In the genomic region with DNA sequence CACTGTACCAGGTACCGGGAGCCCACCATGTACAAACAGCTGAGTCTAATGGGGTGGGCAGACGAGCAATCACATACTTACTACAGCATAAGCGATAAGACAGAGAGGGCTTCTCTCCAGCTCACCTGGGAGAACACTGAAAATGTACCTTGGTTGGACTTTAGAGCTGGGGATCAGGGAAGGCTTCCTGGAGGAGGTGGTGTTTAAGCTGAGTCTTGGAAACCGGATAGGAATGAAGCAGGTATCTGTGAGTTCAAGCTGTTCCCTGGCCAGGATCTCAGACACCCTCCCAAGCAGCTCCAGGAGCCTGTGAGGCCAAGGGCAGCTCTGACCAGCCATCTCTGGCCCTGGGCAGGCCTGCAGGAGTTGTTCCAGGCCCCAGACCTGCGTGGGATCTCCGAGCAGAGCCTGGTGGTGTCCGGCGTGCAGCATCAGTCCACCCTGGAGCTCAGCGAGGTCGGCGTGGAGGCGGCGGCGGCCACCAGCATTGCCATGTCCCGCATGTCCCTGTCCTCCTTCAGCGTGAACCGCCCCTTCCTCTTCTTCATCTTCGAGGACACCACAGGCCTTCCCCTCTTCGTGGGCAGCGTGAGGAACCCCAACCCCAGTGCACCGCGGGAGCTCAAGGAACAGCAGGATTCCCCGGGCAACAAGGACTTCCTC, we compare ENCODE assay signal across 23 cellular contexts. TPM values are rescaled to one million over a fixed set of nuclear protein-coding genes. Genes with fewer than 3 reads are reported as not detected.
"Had no signal": no experiment of that assay in that cellular context is flagged by ENCODE, and none has a peak within 500 bp of the region (broad histone marks: within the 10 kb centered on the region; RNA-seq: fewer than 3 reads in every experiment).

No MANE protein-coding gene starts in this region.

- H3K4me3 Mint-ChIP-seq: activated CD8-positive, alpha-beta T cell treated with anti-CD3 and anti-CD28 coated beads for 36 hours; activated naive CD4-positive, alpha-beta T cell treated with anti-CD3 and anti-CD28 coated beads, Interleukin-2, amount 50 U/mL, for 24 hours; activated T-cell treated with anti-CD3 and anti-CD28 coated beads, Interleukin-2, amount 50 U/mL, for 4 hours; naive thymus-derived CD8-positive, alpha-beta T cell; stimulated activated memory B cell treated with anti-CD40 and anti-IgM and Interleukin-4, amounts not matched to agents 10 μg/mL and 1 μg/mL and 100 μg/mL, for 72 hours had no signal

- H3K36me3 Mint-ChIP-seq: activated naive CD4-positive, alpha-beta T cell treated with anti-CD3 and anti-CD28 coated beads, Interleukin-2, amount 50 U/mL, for 24 hours; naive thymus-derived CD8-positive, alpha-beta T cell; stimulated activated memory B cell treated with anti-CD40 and anti-IgM and Interleukin-4, amounts not matched to agents 10 μg/mL and 1 μg/mL and 100 μg/mL, for 72 hours had no signal

- H3K9me3 ChIP-seq: adrenal gland, neutrophil, thyroid gland had no signal

- H3K27me3 Mint-ChIP-seq: activated B cell treated with CpG ODN at 0.5 μM for 24 hours; activated CD8-positive, alpha-beta T cell treated with anti-CD3 and anti-CD28 coated beads for 36 hours; activated naive CD4-positive, alpha-beta T cell treated with anti-CD3 and anti-CD28 coated beads, Interleukin-2, amount 50 U/mL, for 24 hours; naive thymus-derived CD8-positive, alpha-beta T cell had no signal

- FAIRE-seq: endometrium, TTC549, urothelium cell line had no signal

- H3K27ac Mint-ChIP-seq: activated B cell treated with CpG ODN at 0.5 μM for 24 hours; activated CD8-positive, alpha-beta T cell treated with anti-CD3 and anti-CD28 coated beads for 36 hours; activated naive CD4-positive, alpha-beta T cell treated with anti-CD3 and anti-CD28 coated beads, Interleukin-2, amount 50 U/mL, for 24 hours had no signal

- H3K27me3 ChIP-seq: adrenal gland, cardiac muscle cell, foreskin keratinocyte, thyroid gland had no signal

- H3K36me3 ChIP-seq: adrenal gland, cardiac muscle cell, neutrophil, thyroid gland had no signal

- H3K9me3 Mint-ChIP-seq: activated B cell treated with CpG ODN at 0.5 μM for 24 hours; activated CD8-positive, alpha-beta T cell treated with anti-CD3 and anti-CD28 coated beads for 36 hours; activated naive CD4-positive, alpha-beta T cell treated with anti-CD3 and anti-CD28 coated beads, Interleukin-2, amount 50 U/mL, for 24 hours; activated T-cell treated with anti-CD3 and anti-CD28 coated beads, Interleukin-2, amount 50 U/mL, for 4 hours; naive thymus-derived CD8-positive, alpha-beta T cell; stimulated activated memory B cell treated with anti-CD40 and anti-IgM and Interleukin-4, amounts not matched to agents 10 μg/mL and 1 μg/mL and 100 μg/mL, for 72 hours had no signal

- DNase-seq: activated B cell treated with CpG ODN at 0.5 μM for 24 hours; activated CD4-positive, alpha-beta T cell treated with anti-CD3 and anti-CD28 coated beads for 48 hours; activated CD8-positive, alpha-beta T cell treated with anti-CD3 and anti-CD28 coated beads for 36 hours; activated effector memory CD4-positive, alpha-beta T cell treated with anti-CD3 and anti-CD28 coated beads, Interleukin-2, amount 50 U/mL, for 16 hours; activated T-cell treated with anti-CD3 and anti-CD28 coated beads, Interleukin-2, amount 50 U/mL, for 4 hours; adrenal gland; foreskin keratinocyte; glutamatergic neuron; kidney glomerular epithelial cell; naive thymus-derived CD8-positive, alpha-beta T cell; posterior cingulate gyrus; retina; stimulated activated CD4-positive, alpha-beta T cell treated with anti-CD3 and anti-CD28 coated beads, Interleukin-2, amount 100 ng/mL, for 48 hours; T-helper 2 cell; thyroid gland had no signal

- H3K27ac ChIP-seq: cardiac muscle cell, foreskin keratinocyte, neutrophil, thyroid gland had no signal

- ATAC-seq: activated CD8-positive, alpha-beta T cell treated with anti-CD3 and anti-CD28 coated beads for 36 hours; activated T-cell treated with anti-CD3 and anti-CD28 coated beads, Interleukin-2, amount 50 U/mL, for 4 hours; foreskin keratinocyte; naive thymus-derived CD8-positive, alpha-beta T cell; stimulated activated memory B cell treated with anti-CD40 and anti-IgM and Interleukin-4, amounts not matched to agents 10 μg/mL and 1 μg/mL and 100 μg/mL, for 72 hours had no signal

- H3K4me3 ChIP-seq: cardiac muscle cell, thyroid gland had no signal

RNA-seq across cellular contexts. Expression of a gene that starts 8.0 kb away (rescaled TPM):
- total RNA-seq: lung microvascular endothelial cell had no signal

RNA-seq across cellular contexts. Expression of a gene that starts 11.2 kb away (rescaled TPM):
- total RNA-seq: lung microvascular endothelial cell had no signal
- polyA plus RNA-seq: cardiac muscle cell had no signal

RNA-seq across cellular contexts. Expression of a gene that starts 43.7 kb away (rescaled TPM):
- total RNA-seq: naive thymus-derived CD8-positive, alpha-beta T cell had no signal
- polyA plus RNA-seq: naive thymus-derived CD8-positive, alpha-beta T cell had no signal
